1 cellular context compared by ENCODE assay signal in the genomic region with DNA sequence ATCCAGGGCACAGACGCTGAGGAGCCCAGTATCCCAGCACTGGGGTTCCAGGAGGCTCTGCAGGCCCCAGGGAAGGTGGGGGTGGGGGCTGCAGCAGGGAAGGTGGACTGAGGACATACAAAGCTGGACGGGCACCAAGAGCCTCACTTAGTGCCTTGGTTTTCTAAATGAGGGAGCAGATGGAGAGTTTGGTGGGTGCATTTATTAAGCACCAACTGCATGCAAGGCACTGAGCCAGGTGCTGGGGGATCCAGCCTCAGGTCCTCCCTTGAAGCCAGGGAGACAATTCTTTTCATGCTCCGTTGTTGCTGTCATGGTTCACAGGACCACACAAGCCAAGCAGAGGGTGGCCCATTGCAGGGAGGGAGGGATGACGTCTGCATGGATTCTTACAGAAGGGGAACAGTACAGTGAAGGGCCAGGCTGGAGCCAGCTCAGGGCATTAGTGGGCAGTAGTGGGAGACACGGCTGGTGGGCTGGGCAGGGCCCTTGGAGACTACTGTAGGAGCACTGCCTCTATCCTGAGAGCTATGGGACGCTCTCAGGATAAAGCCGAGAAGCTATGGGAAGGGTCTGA.
TF ChIP-seq lines count a peak whose summit lies in the region.

No MANE protein-coding gene starts in this region.

TF ChIP-seq in SK-N-SH, 30 proteins besides CTCF, POLR2A, EP300 and RAD21 (continued from another document):
- TF ChIP-seq ZBTB33 (IDR thresholded peaks at IDR 0.05; ENCODE audit: borderline replicate concordance, low read depth) (no peak), GABPA (IDR thresholded peaks at IDR 0.05; ENCODE audit: low read depth) (no peak), FOXJ3 (CRISPR knock-in tag; IDR thresholded peaks at IDR 0.05) (no peak), RFX5 (IDR thresholded peaks at IDR 0.05; ENCODE audit: low read length) (no peak), TCF12 (IDR thresholded peaks at IDR 0.05) (no peak), RXRA (IDR thresholded peaks at IDR 0.05; ENCODE audit: borderline replicate concordance, low read depth) (no peak), YY1 (IDR thresholded peaks at IDR 0.05; ENCODE audit: low read depth) (no peak), CHD2 (IDR thresholded peaks at IDR 0.05; ENCODE audit: low read length, partially characterized antibody) (no peak), GATA2 (CRISPR knock-in tag; IDR thresholded peaks at IDR 0.05) (no peak), SIN3A (IDR thresholded peaks at IDR 0.05; ENCODE audit: borderline replicate concordance, low read depth, low read length) (no peak), MAX (IDR thresholded peaks at IDR 0.05; ENCODE audit: low read depth) (no peak)
- TF ChIP-seq, protein P1, sequence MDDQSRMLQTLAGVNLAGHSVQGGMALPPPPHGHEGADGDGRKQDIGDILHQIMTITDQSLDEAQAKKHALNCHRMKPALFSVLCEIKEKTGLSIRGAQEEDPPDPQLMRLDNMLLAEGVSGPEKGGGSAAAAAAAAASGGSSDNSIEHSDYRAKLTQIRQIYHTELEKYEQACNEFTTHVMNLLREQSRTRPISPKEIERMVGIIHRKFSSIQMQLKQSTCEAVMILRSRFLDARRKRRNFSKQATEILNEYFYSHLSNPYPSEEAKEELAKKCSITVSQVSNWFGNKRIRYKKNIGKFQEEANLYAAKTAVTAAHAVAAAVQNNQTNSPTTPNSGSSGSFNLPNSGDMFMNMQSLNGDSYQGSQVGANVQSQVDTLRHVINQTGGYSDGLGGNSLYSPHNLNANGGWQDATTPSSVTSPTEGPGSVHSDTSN (IDR thresholded peaks at IDR 0.05) = no peak
